Comparison of ENCODE assay signal across 7 cellular contexts in the genomic region with DNA sequence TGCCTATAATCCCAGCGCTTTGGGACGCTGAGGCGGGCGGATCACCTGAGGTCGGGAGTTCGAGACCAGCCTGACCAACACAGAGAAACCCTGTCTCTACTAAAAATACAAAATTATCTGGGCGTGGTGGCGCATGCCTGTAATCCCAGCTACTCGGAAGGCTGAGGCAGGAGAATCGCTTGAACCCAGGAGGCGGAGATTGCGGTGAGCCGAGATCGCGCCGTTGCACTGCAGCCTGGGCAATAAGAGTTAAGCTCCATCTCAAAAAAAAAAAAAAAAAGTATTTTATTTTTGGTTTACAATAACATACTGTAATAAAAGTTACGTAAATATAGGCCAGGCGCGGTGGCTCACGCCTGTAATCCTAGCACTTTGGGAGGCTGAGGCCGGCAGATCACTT. TPM values are rescaled to one million over a fixed set of nuclear protein-coding genes. Genes with fewer than 3 reads are reported as not detected.
DNase-seq lines count a peak whose midpoint lies in the region; ATAC-seq and TF ChIP-seq lines count a peak whose summit lies in the region.
"Not testable (repeated sequence)": the region's sequence is repeated elsewhere in the genome, so short reads cannot be mapped to it uniquely, and the experiment has no call there.

No MANE protein-coding gene starts in this region.

- peaks cover 56% of the 10 kb centered on the region for H3K4me1 Mint-ChIP-seq in CD4-positive, alpha-beta T cell (ENCODE audit: low read depth)
- peaks cover 39% of the 10 kb centered on the region for H3K4me1 Mint-ChIP-seq in activated CD4-positive, alpha-beta T cell treated with anti-CD3 and anti-CD28 coated beads, Interleukin-2, amount 10 ng/mL, durations not matched to agents 24 days and 14 days
- H3K4me1 Mint-ChIP-seq in activated naive CD4-positive, alpha-beta T cell treated with anti-CD3 and anti-CD28 coated beads for 36 hours (ENCODE audit: low read depth), result peaks cover 58% of the 10 kb centered on the region

- intact Hi-C loops in CD4-positive, alpha-beta T cell (cut with DNase I, micrococcal nuclease); activated CD4-positive, alpha-beta T cell treated with anti-CD3 and anti-CD28 coated beads, Interleukin-2, amount 10 ng/mL, durations not matched to agents 24 days and 14 days (cut with micrococcal nuclease); activated naive CD4-positive, alpha-beta T cell treated with anti-CD3 and anti-CD28 coated beads for 36 hours (cut with micrococcal nuclease); left ventricle myocardium inferior (cut with micrococcal nuclease); sciatic nerve (cut with DNase I): not testable (repeated sequence)

- not testable (repeated sequence) for H3K9me2 ChIP-seq in Loucy (replicated peaks; ENCODE audit: low read depth, low read length)

- not testable (repeated sequence) for TF ChIP-seq CTCF in CD4-positive, alpha-beta T cell (IDR thresholded peaks at IDR 0.05); Loucy (conservative IDR thresholded peaks at IDR 0.05; ENCODE audit: low read length); left ventricle myocardium inferior (IDR thresholded peaks at IDR 0.05; ENCODE audit: borderline replicate concordance)

- H3K27ac Mint-ChIP-seq in CD4-positive, alpha-beta T cell, result peak overlapping the region; percentile 90
- not testable (repeated sequence) for H3K27ac Mint-ChIP-seq in activated CD4-positive, alpha-beta T cell treated with anti-CD3 and anti-CD28 coated beads, Interleukin-2, amount 10 ng/mL, durations not matched to agents 24 days and 14 days; activated naive CD4-positive, alpha-beta T cell treated with anti-CD3 and anti-CD28 coated beads for 36 hours

- peaks cover 41% of the 10 kb centered on the region for H3K4me1 ChIP-seq in Loucy (ENCODE audit: insufficient read depth, low read length, poor library complexity, severe bottlenecking)
- peaks cover 53% of the 10 kb centered on the region for H3K4me1 ChIP-seq in left ventricle myocardium inferior

- POLR2A ChIA-PET in CD4-positive, alpha-beta T cell (lab: Charles Lee), result interaction anchor here (0.7 to 6.4 kb wide), 5 partner anchors 13 to 101 kb away, joined by 3 to 168 read pairs (median 5); no protein-coding TSS in a partner anchor

- H3K36me3 Mint-ChIP-seq in CD4-positive, alpha-beta T cell (ENCODE audit: low read depth), result not testable (repeated sequence)
- peaks cover 26% of the 10 kb centered on the region for H3K36me3 Mint-ChIP-seq in activated CD4-positive, alpha-beta T cell treated with anti-CD3 and anti-CD28 coated beads, Interleukin-2, amount 10 ng/mL, durations not matched to agents 24 days and 14 days (ENCODE audit: low read depth)
- H3K36me3 Mint-ChIP-seq in activated naive CD4-positive, alpha-beta T cell treated with anti-CD3 and anti-CD28 coated beads for 36 hours (ENCODE audit: low read depth), result peaks cover 16% of the 10 kb centered on the region

- peak overlapping the region; percentile 74 for H3K9ac ChIP-seq in Loucy (ENCODE audit: low read depth, low read length, poor library complexity, severe bottlenecking)

- not testable (repeated sequence) for DNase-seq in CD4-positive, alpha-beta T cell; activated CD4-positive, alpha-beta T cell treated with anti-CD3 and anti-CD28 coated beads, Interleukin-2, amount 10 ng/mL, durations not matched to agents 24 days and 14 days; activated naive CD4-positive, alpha-beta T cell treated with anti-CD3 and anti-CD28 coated beads for 36 hours; left ventricle myocardium inferior
- DNase-seq in mucosa of gallbladder (ENCODE audit: low spot score) (peak; percentile 8), sciatic nerve (ENCODE audit: low spot score) (peak; percentile 38)

- H3K79me2 ChIP-seq in Loucy (ENCODE audit: insufficient read depth, low read length), result not testable (repeated sequence)

- CTCF ChIA-PET in CD4-positive, alpha-beta T cell (lab: Charles Lee), result interaction anchor here (0.6 to 2.5 kb wide), 3 partner anchors 10 to 130 kb away, joined by 3 to 8 read pairs (median 3); no protein-coding TSS in a partner anchor
- CTCF ChIA-PET in activated naive CD4-positive, alpha-beta T cell treated with anti-CD3 and anti-CD28 coated beads for 36 hours (lab: Charles Lee), result not testable (repeated sequence)

- H3K36me3 ChIP-seq in Loucy (ENCODE audit: insufficient read depth, low read length); left ventricle myocardium inferior: not testable (repeated sequence)

- H4K20me1 ChIP-seq in Loucy (ENCODE audit: insufficient read depth, low read length, poor library complexity, severe bottlenecking), result not testable (repeated sequence)

- peaks cover 12% of the 10 kb centered on the region; the same call in 1 of the 2 replicates for H3F3A ChIP-seq in Loucy (ENCODE audit: low read depth)

- not testable (repeated sequence) for H3K27me3 Mint-ChIP-seq in CD4-positive, alpha-beta T cell; activated CD4-positive, alpha-beta T cell treated with anti-CD3 and anti-CD28 coated beads, Interleukin-2, amount 10 ng/mL, durations not matched to agents 24 days and 14 days; activated naive CD4-positive, alpha-beta T cell treated with anti-CD3 and anti-CD28 coated beads for 36 hours (ENCODE audit: low read depth)

- not testable (repeated sequence) for H3K9me3 ChIP-seq in CD4-positive, alpha-beta T cell (ENCODE audit: control insufficient read depth, low read length); Loucy (ENCODE audit: insufficient read depth, low read depth, low read length); left ventricle myocardium inferior (replicated peaks)

- H2AFZ ChIP-seq in Loucy (ENCODE audit: low read length), result not testable (repeated sequence)

- H3K27me3 ChIP-seq in CD4-positive, alpha-beta T cell (ENCODE audit: control insufficient read depth, insufficient read depth, low read length); Loucy (ENCODE audit: insufficient read depth, low read length, poor library complexity, severe bottlenecking); left ventricle myocardium inferior (ENCODE audit: low read depth): not testable (repeated sequence)

- peak overlapping the region; percentile 94 for H3K4me2 ChIP-seq in Loucy (ENCODE audit: low read depth, low read length, poor library complexity, severe bottlenecking)

- not testable (repeated sequence) for H3K4me3 ChIP-seq in Loucy (ENCODE audit: low read length, poor library complexity, severe bottlenecking); left ventricle myocardium inferior

- H3K27ac ChIP-seq in CD4-positive, alpha-beta T cell (ENCODE audit: low read depth, low read length), result peak overlapping the region; percentile 48
- peak overlapping the region; percentile 62 for H3K27ac ChIP-seq in left ventricle myocardium inferior (replicated peaks)

- not testable (repeated sequence) for H3K9me3 Mint-ChIP-seq in CD4-positive, alpha-beta T cell
- H3K9me3 Mint-ChIP-seq in activated CD4-positive, alpha-beta T cell treated with anti-CD3 and anti-CD28 coated beads, Interleukin-2, amount 10 ng/mL, durations not matched to agents 24 days and 14 days, result peaks cover 16% of the 10 kb centered on the region
- H3K9me3 Mint-ChIP-seq in activated naive CD4-positive, alpha-beta T cell treated with anti-CD3 and anti-CD28 coated beads for 36 hours, result peaks cover 11% of the 10 kb centered on the region

- H3K4me3 Mint-ChIP-seq in CD4-positive, alpha-beta T cell, result not testable (repeated sequence)
- peak overlapping the region; percentile 19 for H3K4me3 Mint-ChIP-seq in activated CD4-positive, alpha-beta T cell treated with anti-CD3 and anti-CD28 coated beads, Interleukin-2, amount 10 ng/mL, durations not matched to agents 24 days and 14 days
- H3K4me3 Mint-ChIP-seq in activated naive CD4-positive, alpha-beta T cell treated with anti-CD3 and anti-CD28 coated beads for 36 hours, result peak overlapping the region; percentile 60

- ATAC-seq in CD4-positive, alpha-beta T cell (ENCODE audit: poor library complexity); sciatic nerve: not testable (repeated sequence)

RNA-seq across cellular contexts. Expression of a gene that starts 29.3 kb away (rescaled TPM):
- 10 to 100 TPM; 11.0 to 11.9 TPM for total RNA-seq in CD4-positive, alpha-beta T cell
- total RNA-seq in activated CD4-positive, alpha-beta T cell treated with anti-CD3 and anti-CD28 coated beads, Interleukin-2, amount 10 ng/mL, durations not matched to agents 24 days and 14 days, result 33.1 and 36.2 TPM in 2 replicates
- 10 to 100 TPM; 31.2 to 31.4 TPM for total RNA-seq in activated naive CD4-positive, alpha-beta T cell treated with anti-CD3 and anti-CD28 coated beads for 36 hours
- total RNA-seq in left ventricle myocardium inferior, result 233 TPM
- 141 TPM for total RNA-seq in mucosa of gallbladder
- 122 TPM for total RNA-seq in sciatic nerve

RNA-seq across cellular contexts. Expression of a gene that starts 39.0 kb away (rescaled TPM):
- 10 to 100 TPM; 25.8 to 27.4 TPM for total RNA-seq in CD4-positive, alpha-beta T cell
- 81.3 and 83.8 TPM in 2 replicates for total RNA-seq in activated CD4-positive, alpha-beta T cell treated with anti-CD3 and anti-CD28 coated beads, Interleukin-2, amount 10 ng/mL, durations not matched to agents 24 days and 14 days
- 10 to 100 TPM; 72.2 to 75.8 TPM for total RNA-seq in activated naive CD4-positive, alpha-beta T cell treated with anti-CD3 and anti-CD28 coated beads for 36 hours
- total RNA-seq in left ventricle myocardium inferior (3.5 TPM), mucosa of gallbladder (11.8 TPM), sciatic nerve (34.1 TPM)

RNA-seq across cellular contexts. Expression of a gene that starts 57.6 kb away (rescaled TPM):
- total RNA-seq in CD4-positive, alpha-beta T cell, result 1 to 10 TPM; 6.7 to 7.7 TPM
- total RNA-seq in activated CD4-positive, alpha-beta T cell treated with anti-CD3 and anti-CD28 coated beads, Interleukin-2, amount 10 ng/mL, durations not matched to agents 24 days and 14 days, result 29.1 and 34.0 TPM in 2 replicates
- total RNA-seq in activated naive CD4-positive, alpha-beta T cell treated with anti-CD3 and anti-CD28 coated beads for 36 hours, result 10 to 100 TPM; 18.8 to 21.1 TPM
- total RNA-seq in left ventricle myocardium inferior, result 51.1 TPM
- total RNA-seq in mucosa of gallbladder, result 35.0 TPM
- 30.1 TPM for total RNA-seq in sciatic nerve
